Comparison of ENCODE assay signal across 20 cellular contexts in the genomic region with DNA sequence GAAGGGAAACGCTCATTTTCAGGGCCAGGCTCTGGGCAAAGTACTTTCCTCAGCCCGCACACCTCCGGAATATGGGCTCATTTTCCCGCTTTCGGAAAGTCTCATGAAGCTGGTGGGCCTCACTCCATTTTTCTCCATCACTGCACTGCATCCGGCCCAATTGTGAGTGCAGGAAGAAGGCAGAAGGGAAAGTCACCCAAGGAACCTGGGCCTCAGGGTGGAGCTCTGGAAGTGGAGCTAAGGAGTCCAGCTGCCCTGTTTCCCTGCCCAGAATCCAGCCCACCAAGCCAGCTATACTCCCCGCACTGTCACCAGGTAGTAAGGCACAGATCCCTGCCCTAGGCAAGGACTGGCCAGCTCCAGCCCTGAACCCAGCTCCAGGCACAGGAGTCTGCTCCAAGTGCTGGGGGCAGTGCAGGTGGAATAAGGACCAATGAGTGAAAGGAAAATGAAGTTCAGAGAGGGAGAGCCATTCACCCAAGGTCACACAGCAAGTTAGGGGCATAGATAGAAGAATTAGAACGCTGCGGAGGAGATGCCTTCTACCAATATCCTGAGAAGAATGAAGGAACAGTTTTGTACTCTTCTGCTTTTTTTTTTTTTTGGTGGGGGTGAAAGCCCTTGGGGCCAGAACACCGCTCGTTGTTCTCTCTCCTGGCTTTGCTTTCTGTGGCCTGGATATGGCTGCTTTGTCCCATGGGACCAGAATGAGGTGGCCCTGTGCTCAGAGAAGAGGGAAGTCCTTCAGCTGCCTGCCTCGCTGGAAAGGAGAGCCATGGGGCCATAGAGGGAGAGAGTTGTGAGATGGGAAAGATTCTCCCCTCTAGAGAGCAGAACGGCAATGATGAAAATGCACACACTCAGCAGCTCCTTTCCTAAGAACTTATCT. TPM values are rescaled to one million over a fixed set of nuclear protein-coding genes. Genes with fewer than 3 reads are reported as not detected.
DNase-seq lines count a peak whose midpoint lies in the region; ATAC-seq and TF ChIP-seq lines count a peak whose summit lies in the region.
"Had no signal": no experiment of that assay in that cellular context is flagged by ENCODE, and none has a peak within 500 bp of the region (broad histone marks: within the 10 kb centered on the region; RNA-seq: fewer than 3 reads in every experiment).

No MANE protein-coding gene starts in this region.

- no TSS peak for BruUV-seq in A673 (replicated peaks; lab: Mats Ljungman, UMichigan)

- peak in 3 of 5 donors; percentile 16 to 36 (median 19) for DNase-seq in heart left ventricle
- no peak for DNase-seq in cardiac septum (ENCODE audit: low spot score)
- no peak for DNase-seq in activated CD8-positive, alpha-beta T cell treated with anti-CD3 and anti-CD28 coated beads for 36 hours
- DNase-seq in lower lobe of right lung: peak; percentile 16
- no peak for DNase-seq in A673 (ENCODE audit: low spot score)
- DNase-seq: CD8-positive, alpha-beta memory T cell; DMS79; kidney glomerular epithelial cell; midbrain; NCI-H1105; NCI-H510A; NK-92 treated with Interleukin-12 subunit alpha and Interleukin-12 subunit beta, amount 100 ng/mL, for 24 hours; RPMI8226; thyroid gland had no signal

- H3K36me3 ChIP-seq in heart left ventricle (no peaks in the 10 kb centered on the region), lower lobe of right lung (no peaks in the 10 kb centered on the region), A673 (ENCODE audit: insufficient read depth, low read length, poor library complexity, severe bottlenecking) (no peaks in the 10 kb centered on the region)
- H3K36me3 ChIP-seq: neutrophil had no signal

- H3K36me3 Mint-ChIP-seq in activated CD8-positive, alpha-beta T cell treated with anti-CD3 and anti-CD28 coated beads for 36 hours (ENCODE audit: low read depth): peaks cover 45% of the 10 kb centered on the region
- peaks cover 51% of the 10 kb centered on the region for H3K36me3 Mint-ChIP-seq in stimulated activated memory B cell treated with anti-CD40 and anti-IgM and Interleukin-4, amounts not matched to agents 10 μg/mL and 1 μg/mL and 100 μg/mL, for 72 hours
- peaks cover 62% of the 10 kb centered on the region for H3K36me3 Mint-ChIP-seq in activated T-helper 17 cell treated with anti-CD3 and anti-CD28 coated beads, Interleukin-2, amount 50 U/mL, for 72 hours (ENCODE audit: low read depth)

- H3K9me3 Mint-ChIP-seq in activated CD8-positive, alpha-beta T cell treated with anti-CD3 and anti-CD28 coated beads for 36 hours: no peaks in the 10 kb centered on the region
- no peaks in the 10 kb centered on the region for H3K9me3 Mint-ChIP-seq in stimulated activated memory B cell treated with anti-CD40 and anti-IgM and Interleukin-4, amounts not matched to agents 10 μg/mL and 1 μg/mL and 100 μg/mL, for 72 hours
- no peaks in the 10 kb centered on the region for H3K9me3 Mint-ChIP-seq in activated T-helper 17 cell treated with anti-CD3 and anti-CD28 coated beads, Interleukin-2, amount 50 U/mL, for 72 hours
- H3K9me3 Mint-ChIP-seq: activated naive CD4-positive, alpha-beta T cell treated with anti-CD3 and anti-CD28 coated beads, Interleukin-2, amount 50 U/mL, for 24 hours; CD8-positive, alpha-beta memory T cell; dendritic cell treated with granulocyte-macrophage colony-stimulating factor and Interleukin-4, amounts not matched to agents 40 ng/mL and 50 ng/mL, for 4 days had no signal

- H3K4me3 Mint-ChIP-seq in activated CD8-positive, alpha-beta T cell treated with anti-CD3 and anti-CD28 coated beads for 36 hours: no peak overlapping the region
- H3K4me3 Mint-ChIP-seq in stimulated activated memory B cell treated with anti-CD40 and anti-IgM and Interleukin-4, amounts not matched to agents 10 μg/mL and 1 μg/mL and 100 μg/mL, for 72 hours: peak overlapping the region; percentile 1
- H3K4me3 Mint-ChIP-seq in activated T-helper 17 cell treated with anti-CD3 and anti-CD28 coated beads, Interleukin-2, amount 50 U/mL, for 72 hours: no peak overlapping the region
- H3K4me3 Mint-ChIP-seq: activated naive CD4-positive, alpha-beta T cell treated with anti-CD3 and anti-CD28 coated beads, Interleukin-2, amount 50 U/mL, for 24 hours; CD8-positive, alpha-beta memory T cell; dendritic cell treated with granulocyte-macrophage colony-stimulating factor and Interleukin-4, amounts not matched to agents 40 ng/mL and 50 ng/mL, for 4 days had no signal

- no peak overlapping the region for H3K4me3 ChIP-seq in heart left ventricle
- H3K4me3 ChIP-seq in lower lobe of right lung: no peak overlapping the region
- no peak overlapping the region for H3K4me3 ChIP-seq in A673 (ENCODE audit: low read depth, low read length, poor library complexity, severe bottlenecking)
- H3K4me3 ChIP-seq: thyroid gland had no signal

- no peaks in the 10 kb centered on the region for H3K27me3 ChIP-seq in heart left ventricle
- H3K27me3 ChIP-seq in lower lobe of right lung (ENCODE audit: low read depth): no peaks in the 10 kb centered on the region
- no peaks in the 10 kb centered on the region for H3K27me3 ChIP-seq in A673 (replicated peaks; ENCODE audit: insufficient read depth, low read depth, low read length, poor library complexity)
- H3K27me3 ChIP-seq: neutrophil, thyroid gland had no signal

- H3K4me1 Mint-ChIP-seq in activated CD8-positive, alpha-beta T cell treated with anti-CD3 and anti-CD28 coated beads for 36 hours (ENCODE audit: low read depth): peaks cover 14% of the 10 kb centered on the region
- H3K4me1 Mint-ChIP-seq in stimulated activated memory B cell treated with anti-CD40 and anti-IgM and Interleukin-4, amounts not matched to agents 10 μg/mL and 1 μg/mL and 100 μg/mL, for 72 hours: peaks cover 64% of the 10 kb centered on the region
- H3K4me1 Mint-ChIP-seq in activated T-helper 17 cell treated with anti-CD3 and anti-CD28 coated beads, Interleukin-2, amount 50 U/mL, for 72 hours: peaks cover 12% of the 10 kb centered on the region

- no peak overlapping the region for H3K27ac ChIP-seq in heart left ventricle
- H3K27ac ChIP-seq in lower lobe of right lung: no peak overlapping the region
- H3K27ac ChIP-seq in A673 (ENCODE audit: low read depth, low read length, poor library complexity, severe bottlenecking): no peak overlapping the region
- H3K27ac ChIP-seq: neutrophil, thyroid gland had no signal

- intact Hi-C loops in heart left ventricle (cut with DNase I): no loop called here
- intact Hi-C loops in cardiac septum (cut with DNase I): no loop called here
- intact Hi-C loops in activated CD8-positive, alpha-beta T cell treated with anti-CD3 and anti-CD28 coated beads for 36 hours (cut with micrococcal nuclease): no loop called here
- intact Hi-C loops in lower lobe of right lung (cut with DNase I): no loop called here
- intact Hi-C loops in A673 (cut with micrococcal nuclease; ENCODE audit: unreplicated experiment): no loop called here

- H3K27me3 Mint-ChIP-seq in activated CD8-positive, alpha-beta T cell treated with anti-CD3 and anti-CD28 coated beads for 36 hours: no peaks in the 10 kb centered on the region
- H3K27me3 Mint-ChIP-seq in stimulated activated memory B cell treated with anti-CD40 and anti-IgM and Interleukin-4, amounts not matched to agents 10 μg/mL and 1 μg/mL and 100 μg/mL, for 72 hours: no peaks in the 10 kb centered on the region
- no peaks in the 10 kb centered on the region for H3K27me3 Mint-ChIP-seq in activated T-helper 17 cell treated with anti-CD3 and anti-CD28 coated beads, Interleukin-2, amount 50 U/mL, for 72 hours
- H3K27me3 Mint-ChIP-seq: activated naive CD4-positive, alpha-beta T cell treated with anti-CD3 and anti-CD28 coated beads, Interleukin-2, amount 50 U/mL, for 24 hours; CD8-positive, alpha-beta memory T cell; dendritic cell treated with granulocyte-macrophage colony-stimulating factor and Interleukin-4, amounts not matched to agents 40 ng/mL and 50 ng/mL, for 4 days had no signal

- TF ChIP-seq CTCF in heart left ventricle (IDR thresholded peaks at IDR 0.05): no peak
- no peak for TF ChIP-seq CTCF in activated CD8-positive, alpha-beta T cell treated with anti-CD3 and anti-CD28 coated beads for 36 hours (IDR thresholded peaks at IDR 0.05)
- TF ChIP-seq CTCF in lower lobe of right lung (IDR thresholded peaks at IDR 0.05): no peak
- TF ChIP-seq CTCF in A673 (conservative IDR thresholded peaks at IDR 0.05; ENCODE audit: low read depth, low read length): no peak

- peak overlapping the region; percentile 44 for H3K27ac Mint-ChIP-seq in activated CD8-positive, alpha-beta T cell treated with anti-CD3 and anti-CD28 coated beads for 36 hours
- peak overlapping the region; percentile 58 for H3K27ac Mint-ChIP-seq in stimulated activated memory B cell treated with anti-CD40 and anti-IgM and Interleukin-4, amounts not matched to agents 10 μg/mL and 1 μg/mL and 100 μg/mL, for 72 hours
- no peak overlapping the region for H3K27ac Mint-ChIP-seq in activated T-helper 17 cell treated with anti-CD3 and anti-CD28 coated beads, Interleukin-2, amount 50 U/mL, for 72 hours
- H3K27ac Mint-ChIP-seq: activated naive CD4-positive, alpha-beta T cell treated with anti-CD3 and anti-CD28 coated beads, Interleukin-2, amount 50 U/mL, for 24 hours; dendritic cell treated with granulocyte-macrophage colony-stimulating factor and Interleukin-4, amounts not matched to agents 40 ng/mL and 50 ng/mL, for 4 days had no signal

- POLR2A ChIA-PET in activated CD8-positive, alpha-beta T cell treated with anti-CD3 and anti-CD28 coated beads for 36 hours (lab: Charles Lee): interaction anchor here (0.8 to 3.6 kb wide), 4 partner anchors 9 to 37 kb away, joined by 3 to 20 read pairs (median 3); partner anchors contain the start of gene LRP8
- POLR2A ChIA-PET in A673 (lab: Charles Lee; ENCODE audit: low non-redundant PET): no interaction called here

- TF ChIP-seq POLR2A in heart left ventricle (IDR thresholded peaks at IDR 0.05): no peak

- 80 to 86% (median 84%) methylated on average over 13 of the region's 13 CpGs for WGBS in heart left ventricle, 4 donors

- H3K9me3 ChIP-seq in heart left ventricle (no peaks in the 10 kb centered on the region), lower lobe of right lung (no peaks in the 10 kb centered on the region), A673 (ENCODE audit: low read depth, low read length, poor library complexity, severe bottlenecking) (no peaks in the 10 kb centered on the region)
- H3K9me3 ChIP-seq: neutrophil, thyroid gland had no signal

- CTCF ChIA-PET in activated CD8-positive, alpha-beta T cell treated with anti-CD3 and anti-CD28 coated beads for 36 hours (lab: Charles Lee): interaction anchor here (0.8 to 1.3 kb wide), 2 partner anchors 41 to 75 kb away, joined by 4 read pairs; no protein-coding TSS in a partner anchor
- CTCF ChIA-PET in A673 (lab: Charles Lee): interaction anchor here (0.5 kb wide), 1 partner anchor 176 kb away, joined by 3 read pairs; no protein-coding TSS in a partner anchor

- ATAC-seq in heart left ventricle (no peak), lower lobe of right lung (no peak), HG03460 (IDR thresholded peaks at IDR 0.05; ENCODE audit: unreplicated experiment) (no peak)
- no peak for ATAC-seq in activated CD8-positive, alpha-beta T cell treated with anti-CD3 and anti-CD28 coated beads for 36 hours
- peak; percentile 58 for ATAC-seq in stimulated activated memory B cell treated with anti-CD40 and anti-IgM and Interleukin-4, amounts not matched to agents 10 μg/mL and 1 μg/mL and 100 μg/mL, for 72 hours
- ATAC-seq in activated T-helper 17 cell treated with anti-CD3 and anti-CD28 coated beads, Interleukin-2, amount 50 U/mL, for 72 hours (replicated peaks): no peak

- peaks cover 0 to 16% (median 0%) of the 10 kb centered on the region in 12 donors for H3K4me1 ChIP-seq in heart left ventricle
- no peaks in the 10 kb centered on the region for H3K4me1 ChIP-seq in lower lobe of right lung
- peaks cover 4% of the 10 kb centered on the region for H3K4me1 ChIP-seq in A673 (ENCODE audit: insufficient read depth, low read length, poor library complexity, severe bottlenecking)

RNA-seq across cellular contexts. Expression of gene LRP8, which starts 10.0 kb away (rescaled TPM):
- total RNA-seq in heart left ventricle (1 to 10 TPM in 8 of 9 donors, under 1 TPM in 1; 0.75 to 8.0 (median 1.7) TPM), cardiac septum (2.3 TPM), lower lobe of right lung (9.2 TPM), A673 (2021) (24.6 and 24.7 TPM in 2 replicates)
- 1 to 10 TPM in 1 of 2 donors, under 1 TPM in 1; 0.27 to 2.8 TPM for polyA plus RNA-seq in heart left ventricle
- 10 to 100 TPM; 39.9 to 41.6 TPM for total RNA-seq in activated CD8-positive, alpha-beta T cell treated with anti-CD3 and anti-CD28 coated beads for 36 hours
- 10 to 100 TPM; 36.0 to 68.1 TPM for total RNA-seq in activated T-helper 17 cell treated with anti-CD3 and anti-CD28 coated beads, Interleukin-2, amount 50 U/mL, for 72 hours

Comparison
In these comparisons a context has a peak if more than half of its experiments do, and no peak if none do; other contexts are left out.
1. DNase-seq: peak in heart left ventricle (3 of 5) and lower lobe of right lung (single experiment); none in cardiac septum (single experiment), activated CD8-positive, alpha-beta T cell treated with anti-CD3 and anti-CD28 coated beads for 36 hours (single experiment) and A673 (single experiment).